ENCODE assay signal across 15 cellular contexts in the genomic region with DNA sequence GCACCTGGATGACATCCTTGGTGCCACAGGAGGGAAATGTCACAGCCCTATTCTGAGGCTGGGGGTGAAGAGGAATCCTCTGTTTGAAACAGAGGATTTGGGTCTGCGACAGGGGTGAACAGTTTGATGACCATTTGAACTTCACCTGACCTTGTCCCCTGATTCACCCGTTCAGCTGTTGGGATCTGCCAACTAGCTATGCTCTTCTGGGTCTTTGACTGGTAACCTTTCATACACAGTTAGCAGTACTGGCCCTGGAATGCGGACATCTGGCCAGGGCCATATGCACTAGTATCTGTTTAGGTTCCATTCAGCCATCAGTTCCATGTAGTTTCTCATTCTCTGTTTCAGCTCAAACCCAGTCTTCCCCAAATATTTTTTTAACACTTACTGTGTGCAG. TPM values are rescaled to one million over a fixed set of nuclear protein-coding genes. Genes with fewer than 3 reads are reported as not detected.
A peak's percentile ranks its signal among the peaks of the same experiment; 100 is the strongest.
DNase-seq lines count a peak whose midpoint lies in the region; ATAC-seq and TF ChIP-seq lines count a peak whose summit lies in the region.
"Had no signal": no experiment of that assay in that cellular context is flagged by ENCODE, and none has a peak within 500 bp of the region (broad histone marks: within the 10 kb centered on the region; RNA-seq: fewer than 3 reads in every experiment).

No MANE protein-coding gene starts in this region.

- DNase-seq in activated CD4-positive, alpha-beta T cell treated with anti-CD3 and anti-CD28 coated beads, Interleukin-2, amount 10 ng/mL, durations not matched to agents 7 days and 5 days = no peak
- no peak for DNase-seq in activated CD4-positive, alpha-beta T cell treated with anti-CD3 and anti-CD28 coated beads for 1 hour
- DNase-seq in tibial artery = no peak
- DNase-seq in activated effector memory CD4-positive, alpha-beta T cell treated with Interleukin-2 at 50 U/mL for 16 hours = no peak
- no peak for DNase-seq in HuH-7 (ENCODE audit: low spot score)
- DNase-seq: 8988T; activated CD4-positive, alpha-beta T cell treated with anti-CD3 and anti-CD28 coated beads, Interleukin-2, amount 10 ng/mL, durations not matched to agents 24 days and 14 days; activated naive CD8-positive, alpha-beta T cell treated with anti-CD3 and anti-CD28 coated beads, Interleukin-2, amount 50 U/mL, for 24 hours; activated T-cell treated with anti-CD3 and anti-CD28 coated beads, Interleukin-2, amount 50 U/mL, for 24 hours; NCI-H2107; SHP77; T1000 had no signal

- H3K36me3 ChIP-seq in muscle layer of duodenum (ENCODE audit: control insufficient read depth in 1 of 2, insufficient read depth in 2 of 2, low read length in 2 of 2) (peaks cover 4 to 11% of the 10 kb centered on the region in 2 donors), tibial artery (peaks cover 3 to 16% (median 4%) of the 10 kb centered on the region in 3 donors)

- POLR2A ChIA-PET in activated CD4-positive, alpha-beta T cell treated with anti-CD3 and anti-CD28 coated beads, Interleukin-2, amount 10 ng/mL, durations not matched to agents 7 days and 5 days (lab: Charles Lee) = interaction anchor here (0.6 kb wide), 1 partner anchor 44 kb away, joined by 6 read pairs; no protein-coding TSS in a partner anchor

- intact Hi-C loops in tibial artery (cut with DNase I; ENCODE audit: low total_unique reads) = no loop called here

- no peaks in the 10 kb centered on the region for H3K9me3 ChIP-seq in muscle layer of duodenum (ENCODE audit: control insufficient read depth in 1 of 2, low read length in 2 of 2)
- no peaks in the 10 kb centered on the region for H3K9me3 ChIP-seq in tibial artery

- no peaks in the 10 kb centered on the region for H3K27me3 Mint-ChIP-seq in activated CD4-positive, alpha-beta T cell treated with anti-CD3 and anti-CD28 coated beads, Interleukin-2, amount 10 ng/mL, durations not matched to agents 7 days and 5 days
- H3K27me3 Mint-ChIP-seq: activated CD4-positive, alpha-beta T cell treated with anti-CD3 and anti-CD28 coated beads, Interleukin-2, amount 10 ng/mL, durations not matched to agents 24 days and 14 days; activated naive CD8-positive, alpha-beta T cell treated with anti-CD3 and anti-CD28 coated beads, Interleukin-2, amount 50 U/mL, for 24 hours; activated T-cell treated with anti-CD3 and anti-CD28 coated beads, Interleukin-2, amount 50 U/mL, for 24 hours had no signal

- TF ChIP-seq CTCF in tibial artery (IDR thresholded peaks at IDR 0.05) = no peak

- peak overlapping the region; percentile 31 for H3K27ac Mint-ChIP-seq in activated CD4-positive, alpha-beta T cell treated with anti-CD3 and anti-CD28 coated beads, Interleukin-2, amount 10 ng/mL, durations not matched to agents 7 days and 5 days
- H3K27ac Mint-ChIP-seq: activated CD4-positive, alpha-beta T cell treated with anti-CD3 and anti-CD28 coated beads, Interleukin-2, amount 10 ng/mL, durations not matched to agents 24 days and 14 days; activated naive CD8-positive, alpha-beta T cell treated with anti-CD3 and anti-CD28 coated beads, Interleukin-2, amount 50 U/mL, for 24 hours; activated T-cell treated with anti-CD3 and anti-CD28 coated beads, Interleukin-2, amount 50 U/mL, for 24 hours had no signal

- no peak for ATAC-seq in GM21381 (IDR thresholded peaks at IDR 0.05; ENCODE audit: unreplicated experiment)
- ATAC-seq: activated naive CD8-positive, alpha-beta T cell treated with anti-CD3 and anti-CD28 coated beads, Interleukin-2, amount 50 U/mL, for 24 hours had no signal

- no peaks in the 10 kb centered on the region for H3K9me3 Mint-ChIP-seq in activated CD4-positive, alpha-beta T cell treated with anti-CD3 and anti-CD28 coated beads, Interleukin-2, amount 10 ng/mL, durations not matched to agents 7 days and 5 days
- H3K9me3 Mint-ChIP-seq: activated CD4-positive, alpha-beta T cell treated with anti-CD3 and anti-CD28 coated beads, Interleukin-2, amount 10 ng/mL, durations not matched to agents 24 days and 14 days; activated naive CD8-positive, alpha-beta T cell treated with anti-CD3 and anti-CD28 coated beads, Interleukin-2, amount 50 U/mL, for 24 hours; activated T-cell treated with anti-CD3 and anti-CD28 coated beads, Interleukin-2, amount 50 U/mL, for 24 hours had no signal

- H3K27me3 ChIP-seq in muscle layer of duodenum (ENCODE audit: low read depth, low read length) = no peaks in the 10 kb centered on the region
- no peaks in the 10 kb centered on the region for H3K27me3 ChIP-seq in tibial artery

- H3K4me1 ChIP-seq in muscle layer of duodenum (ENCODE audit: control insufficient read depth in 1 of 2, insufficient read depth in 2 of 2, low read length in 2 of 2) (peaks cover 52 to 68% of the 10 kb centered on the region in 2 donors), tibial artery (peaks cover 4 to 75% (median 62%) of the 10 kb centered on the region in 4 donors)

- peak overlapping the region in 1 of 2 donors; percentile 17 for H3K4me3 ChIP-seq in muscle layer of duodenum (ENCODE audit: low read depth in 1 of 2, low read length in 2 of 2)
- no peak overlapping the region for H3K4me3 ChIP-seq in tibial artery

- CTCF ChIA-PET in activated CD4-positive, alpha-beta T cell treated with anti-CD3 and anti-CD28 coated beads, Interleukin-2, amount 10 ng/mL, durations not matched to agents 7 days and 5 days (lab: Charles Lee) = no interaction called here

- peaks cover 15% of the 10 kb centered on the region for H3K36me3 Mint-ChIP-seq in activated CD4-positive, alpha-beta T cell treated with anti-CD3 and anti-CD28 coated beads, Interleukin-2, amount 10 ng/mL, durations not matched to agents 7 days and 5 days (ENCODE audit: low read depth)

- H3K4me3 Mint-ChIP-seq in activated CD4-positive, alpha-beta T cell treated with anti-CD3 and anti-CD28 coated beads, Interleukin-2, amount 10 ng/mL, durations not matched to agents 7 days and 5 days = no peak overlapping the region
- H3K4me3 Mint-ChIP-seq: activated CD4-positive, alpha-beta T cell treated with anti-CD3 and anti-CD28 coated beads, Interleukin-2, amount 10 ng/mL, durations not matched to agents 24 days and 14 days; activated naive CD8-positive, alpha-beta T cell treated with anti-CD3 and anti-CD28 coated beads, Interleukin-2, amount 50 U/mL, for 24 hours; activated T-cell treated with anti-CD3 and anti-CD28 coated beads, Interleukin-2, amount 50 U/mL, for 24 hours had no signal

- H3K27ac ChIP-seq in cingulate gyrus (ENCODE audit: low read depth, low read length) (peak overlapping the region; percentile 100), muscle layer of duodenum (ENCODE audit: low read length) (peak overlapping the region; percentile 88), tibial artery (peak overlapping the region; percentile 78 to 81)

- peaks cover 43% of the 10 kb centered on the region for H3K4me1 Mint-ChIP-seq in activated CD4-positive, alpha-beta T cell treated with anti-CD3 and anti-CD28 coated beads, Interleukin-2, amount 10 ng/mL, durations not matched to agents 7 days and 5 days

RNA-seq across cellular contexts. Expression of gene TTC7A, which starts 47.2 kb away (rescaled TPM):
- total RNA-seq in activated CD4-positive, alpha-beta T cell treated with anti-CD3 and anti-CD28 coated beads, Interleukin-2, amount 10 ng/mL, durations not matched to agents 7 days and 5 days = 10 to 100 TPM; 61.2 to 61.5 TPM
